ENCODE assay signal across 16 cellular contexts in genomic region chr15:55151621-55152020, GRCh38.
"Had no signal": no experiment of that assay in that cellular context is flagged by ENCODE, and none has a peak within 500 bp of the region (broad histone marks: within the 10 kb centered on the region; RNA-seq: fewer than 3 reads in every experiment).

No MANE protein-coding gene starts in this region.

- ATAC-seq: activated T-helper 17 cell treated with anti-CD3 and anti-CD28 coated beads, Interleukin-2, amount 50 U/mL, for 72 hours; left lung; upper lobe of right lung had no signal

- DNase-seq: activated CD4-positive, alpha-beta T cell treated with anti-CD3 and anti-CD28 coated beads for 1 hour; activated CD4-positive, alpha-beta T cell treated with anti-CD3 and anti-CD28 coated beads, Interleukin-2, amount 50 U/mL, for 4 hours; activated naive CD4-positive, alpha-beta T cell treated with Interleukin-2 at 50 U/mL for 16 hours; activated T-cell treated with anti-CD3 and anti-CD28 coated beads for 4 hours; anterior cingulate cortex; brain microvascular endothelial cell; effector CD4-positive, alpha-beta T cell; esophagus squamous epithelium; hippocampal formation; left lung; mammary epithelial cell; stimulated activated CD4-positive, alpha-beta T cell treated with anti-CD3 and anti-CD28 coated beads, Interleukin-12 subunit alpha, Interleukin-12 subunit beta, amount 100 ng/mL, for 4 hours; stimulated activated CD4-positive, alpha-beta T cell treated with anti-CD3 and anti-CD28 coated beads, Interleukin-2, amount 100 ng/mL, for 24 hours; stomach; upper lobe of right lung had no signal
